ENCODE assay signal across 9 cellular contexts in genomic region chrX:78327370-78328048, GRCh38. TPM values are rescaled to one million over a fixed set of nuclear protein-coding genes. Genes with fewer than 3 reads are reported as not detected.
A peak's percentile ranks its signal among the peaks of the same experiment; 100 is the strongest.
DNase-seq lines count a peak whose midpoint lies in the region; ATAC-seq, FAIRE-seq and TF ChIP-seq lines count a peak whose summit lies in the region.
"Had no signal": no experiment of that assay in that cellular context is flagged by ENCODE, and none has a peak within 500 bp of the region (broad histone marks: within the 10 kb centered on the region; RNA-seq: fewer than 3 reads in every experiment).

Gene CYSLTR1 (minus strand): TSS chrX:78327611. CDS start chrX:78273746, 53,865 bp downstream.

- no peak for DNase-seq in nephron progenitor cell
- no peak for DNase-seq in activated CD4-positive, CD25-positive, alpha-beta regulatory T cell treated with anti-CD3 and anti-CD28 coated beads, Interleukin-2, amount 50 U/mL, for 72 hours
- DNase-seq in D721Med (ENCODE audit: insufficient read length, low spot score) = no peak
- DNase-seq in H54 (ENCODE audit: insufficient read length, low spot score) = no peak

- no peaks in the 10 kb centered on the region for H3K36me3 Mint-ChIP-seq in nephron progenitor cell (ENCODE audit: low read depth)

- no peak for TF ChIP-seq POLR2A in H54 (IDR thresholded peaks at IDR 0.05; ENCODE audit: low read depth, low read length)

- ATAC-seq in GM18907 (IDR thresholded peaks at IDR 0.05; ENCODE audit: unreplicated experiment) (peak; percentile 55), HG02943 (IDR thresholded peaks at IDR 0.05; ENCODE audit: low read depth, unreplicated experiment) (peak; percentile 61), GM18520 (IDR thresholded peaks at IDR 0.05; ENCODE audit: unreplicated experiment) (no peak)

- peak within 1 kb of the TSS; percentile 45 for H3K27ac Mint-ChIP-seq in nephron progenitor cell

- FAIRE-seq in D721Med (lab: Jason Lieb, UNC) = no peak
- FAIRE-seq in H54 (lab: Jason Lieb, UNC) = no peak

- intact Hi-C loops in T-helper 1 cell treated with Interleukin-12 subunit alpha and Interleukin-12 subunit beta and Interleukin-4 antibody, amounts not matched to agents 30 ng/mL and 1 ng/mL, for 36 hours (cut with micrococcal nuclease) = loop anchor here (1.0 to 5.0 kb wide), 7 partner anchors 190 to 1040 kb away; partner anchors contain the start of genes ATP7A, COX7B, ITM2A and MAGT1

- TF ChIP-seq CTCF in nephron progenitor cell (IDR thresholded peaks at IDR 0.05) = no peak
- TF ChIP-seq CTCF in D721Med (IDR thresholded peaks at IDR 0.05; ENCODE audit: insufficient read depth, missing control alignments) = no peak

- peak within 1 kb of the TSS; percentile 1 for H3K4me3 Mint-ChIP-seq in nephron progenitor cell

- H3K9me3 Mint-ChIP-seq in nephron progenitor cell = peaks cover 11% of the 10 kb centered on the region

- no peaks in the 10 kb centered on the region for H3K27me3 Mint-ChIP-seq in nephron progenitor cell (ENCODE audit: low read depth, poor library complexity)

- H3K4me1 Mint-ChIP-seq in nephron progenitor cell = peaks cover 21% of the 10 kb centered on the region

RNA-seq across cellular contexts. Expression of gene CYSLTR1, which starts in this region (rescaled TPM):
- 53.7 and 58.0 TPM in 2 replicates for total RNA-seq in T-helper 1 cell treated with Interleukin-12 subunit alpha and Interleukin-12 subunit beta and Interleukin-4 antibody, amounts not matched to agents 30 ng/mL and 1 ng/mL, for 36 hours
- total RNA-seq: epithelial cell of proximal tubule had no signal
